In the genomic region with DNA sequence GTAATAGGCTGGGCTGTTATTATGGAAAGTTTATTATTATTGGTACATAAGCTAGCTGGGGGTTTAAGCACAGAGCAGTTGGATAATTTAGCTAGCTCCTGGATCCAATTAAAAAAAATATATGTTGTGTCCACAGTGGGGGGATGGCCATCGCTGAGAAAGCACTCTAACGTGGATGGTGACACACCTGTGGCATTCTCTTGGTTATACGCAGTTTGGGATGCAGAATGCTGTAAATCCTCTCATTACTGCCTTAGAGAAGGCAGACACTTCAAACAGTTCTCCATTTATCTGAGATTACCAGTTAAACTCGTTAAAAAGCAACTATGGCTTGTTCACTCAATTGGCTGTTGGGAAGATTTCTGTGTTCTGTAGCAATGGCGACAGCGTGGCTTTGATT, we compare ENCODE assay signal across 21 cellular contexts. TPM values are rescaled to one million over a fixed set of nuclear protein-coding genes. Genes with fewer than 3 reads are reported as not detected.
"Had no signal": no experiment of that assay in that cellular context is flagged by ENCODE, and none has a peak within 500 bp of the region (broad histone marks: within the 10 kb centered on the region; RNA-seq: fewer than 3 reads in every experiment).

No MANE protein-coding gene starts in this region.

- DNase-seq: KBM-7, MV-4-11, NCI-H1048, NCI-H1436, NCI-H187, NCI-H2029, NCI-H2081 treated with DMSO at 0.1 percent for 48 hours, NCI-H2171 treated with DMSO at 0.1 percent for 48 hours, NCI-H345, NCI-H446 treated with DMSO at 0.1 percent for 48 hours, NCI-H510A treated with DMSO at 0.1 percent for 48 hours, NCI-H526, NCI-H774, Right ventricle myocardium superior, RPMI8226, SIG-M5 had no signal

- H3K27ac ChIP-seq: SJSA1, SK-N-MC had no signal

RNA-seq across cellular contexts. Expression of a gene that starts 2.4 kb away (rescaled TPM):
- total RNA-seq: HT-29, LHCN-M2, MCF 10A had no signal
